Comparison of ENCODE assay signal across 8 cellular contexts in the genomic region with DNA sequence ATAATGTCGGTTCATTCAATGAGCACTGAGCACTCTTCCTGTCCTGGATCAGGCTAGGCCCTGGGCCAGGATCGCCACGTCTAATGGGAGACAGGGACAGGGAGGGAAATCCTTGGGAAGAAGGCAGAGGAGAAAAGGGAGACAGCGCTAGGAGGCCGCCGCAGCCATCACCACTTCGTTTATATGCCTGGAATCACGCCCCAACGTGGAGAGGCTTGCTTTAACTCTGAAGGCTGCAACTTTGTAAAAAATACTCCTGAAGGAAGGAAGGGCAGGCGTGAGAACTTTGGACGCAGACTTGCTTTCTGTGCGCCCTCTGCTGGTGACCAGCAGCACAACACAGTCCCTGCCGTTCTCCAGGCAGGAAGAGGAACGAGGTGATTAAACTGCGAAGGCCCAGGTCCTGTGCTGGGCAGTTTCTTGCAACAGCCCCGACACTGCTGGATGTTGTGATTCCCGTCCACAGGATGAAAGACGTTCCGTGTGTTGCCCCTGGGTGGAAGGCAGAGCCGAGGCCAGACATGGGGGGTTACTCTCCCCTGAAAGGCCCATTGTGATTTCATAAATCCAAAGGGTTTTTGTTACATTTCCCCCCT. TPM values are rescaled to one million over a fixed set of nuclear protein-coding genes. Genes with fewer than 3 reads are reported as not detected.
DNase-seq lines count a peak whose midpoint lies in the region; ATAC-seq, FAIRE-seq and TF ChIP-seq lines count a peak whose summit lies in the region.

No MANE protein-coding gene starts in this region.

- H3K36me3 ChIP-seq in bronchial epithelial cell (ENCODE audit: control insufficient read depth, insufficient read depth, low read length) (no peaks in the 10 kb centered on the region), small intestine (ENCODE audit: control insufficient read depth in 2 of 2, insufficient read depth in 2 of 2, low read length in 2 of 2) (no peaks in the 10 kb centered on the region)

- no peaks in the 10 kb centered on the region for H3K4me1 ChIP-seq in small intestine (ENCODE audit: control insufficient read depth in 2 of 2, insufficient read depth in 1 of 2, low read depth in 1 of 2, low read length in 1 of 2)

- H3K27me3 ChIP-seq in bronchial epithelial cell (ENCODE audit: control insufficient read depth, insufficient read depth, low read length) (no peaks in the 10 kb centered on the region), small intestine (ENCODE audit: control insufficient read depth in 2 of 2, insufficient read depth in 2 of 2, low read length in 2 of 2) (no peaks in the 10 kb centered on the region)

- TF ChIP-seq CTCF in WI38 (IDR thresholded peaks at IDR 0.05; ENCODE audit: low read depth, low read length) = peak; percentile 91
- TF ChIP-seq CTCF in bronchial epithelial cell (IDR thresholded peaks at IDR 0.05; ENCODE audit: insufficient read depth, low read length, severe bottlenecking) = peak; percentile 95

- FAIRE-seq in bronchial epithelial cell (lab: Jason Lieb, UNC) = peak; percentile 77
- FAIRE-seq in small intestine (lab: Jason Lieb, UNC) = no peak

- H3K4me3 ChIP-seq in WI38 (ENCODE audit: low read depth, low read length) (no peak overlapping the region), bronchial epithelial cell (ENCODE audit: low read depth, low read length) (no peak overlapping the region), small intestine (ENCODE audit: low read depth in 1 of 2, low read length in 2 of 2) (no peak overlapping the region)

- DNase-seq in activated gamma-delta T cell treated with Interleukin-2 at 50 U/mL for 16 hours = peak; percentile 78
- no peak for DNase-seq in activated gamma-delta T cell (lab: John Stamatoyannopoulos, UW)
- peak; percentile 83 for DNase-seq in NCI-H2171 treated with DMSO at 0.1 percent for 48 hours (lab: John Stamatoyannopoulos, UW)
- peak; percentile 76 for DNase-seq in bronchial epithelial cell (ENCODE audit: low read depth)
- peak; percentile 87 for DNase-seq in iris pigment epithelial cell (ENCODE audit: low read depth)
- peak; percentile 91 for DNase-seq in small intestine

- peak overlapping the region in 1 of 2 donors; percentile 35 for H3K27ac ChIP-seq in small intestine (ENCODE audit: low read depth in 1 of 2, low read length in 1 of 2)

- ATAC-seq in HG03432 (IDR thresholded peaks at IDR 0.05; ENCODE audit: unreplicated experiment) = no peak

- 6 to 7% (median 6%) methylated on average over 20 of the region's 20 CpGs for WGBS in small intestine, 3 donors

- H3K9me3 ChIP-seq in small intestine (ENCODE audit: control insufficient read depth, low read depth) = no peaks in the 10 kb centered on the region

RNA-seq across cellular contexts. Expression of gene RIBC2, which starts 22.1 kb away (rescaled TPM):
- 0.26 TPM in 1 of 2 replicates, not detected in the other for total RNA-seq in bronchial epithelial cell
- 1 to 10 TPM in 1 of 3 donors, not detected in 2; 1.9 TPM for polyA plus RNA-seq in small intestine

RNA-seq across cellular contexts. Expression of gene SMC1B, which starts 22.2 kb away (rescaled TPM):
- total RNA-seq in bronchial epithelial cell = not detected in 2 replicates
- polyA plus RNA-seq in small intestine = under 1 TPM in 1 of 3 donors, not detected in 2; 0.04 TPM
